ENCODE assay signal across 10 cellular contexts in the genomic region with DNA sequence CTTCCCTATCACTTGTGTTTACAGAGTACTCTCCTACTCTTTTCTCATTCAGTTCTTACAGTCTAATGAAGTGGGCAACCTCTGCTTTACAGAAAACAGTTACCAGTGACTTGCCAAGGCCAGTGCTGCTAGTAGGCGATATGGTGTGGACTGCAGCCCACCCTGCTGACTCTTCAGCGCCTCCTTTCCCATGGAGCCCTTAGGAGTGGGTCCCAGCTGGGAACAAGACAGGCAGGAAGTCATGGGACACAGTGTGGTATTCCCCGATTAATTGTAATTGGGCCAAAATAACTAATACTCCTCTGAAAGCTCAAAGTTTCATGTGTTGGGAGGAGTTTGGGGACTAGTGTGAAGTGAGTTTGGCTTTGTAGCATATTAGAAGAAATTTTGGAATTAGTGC.
DNase-seq lines count a peak whose midpoint lies in the region; ATAC-seq and TF ChIP-seq lines count a peak whose summit lies in the region.
"Had no signal": no experiment of that assay in that cellular context is flagged by ENCODE, and none has a peak within 500 bp of the region (broad histone marks: within the 10 kb centered on the region; RNA-seq: fewer than 3 reads in every experiment).

No MANE protein-coding gene starts in this region.

- H4K20me1 ChIP-seq in neural progenitor cell (ENCODE audit: low read depth): peaks cover 44% of the 10 kb centered on the region

- peaks cover 48% of the 10 kb centered on the region for H3K27me3 Mint-ChIP-seq in endothelial cell (ENCODE audit: unreplicated experiment)
- no peaks in the 10 kb centered on the region for H3K27me3 Mint-ChIP-seq in neural progenitor cell (ENCODE audit: insufficient read depth, low read depth)

- TF ChIP-seq POLR2A in Peyer's patch (IDR thresholded peaks at IDR 0.05): no peak

- TF ChIP-seq CTCF in Peyer's patch (IDR thresholded peaks at IDR 0.05): no peak
- TF ChIP-seq CTCF in endothelial cell (IDR thresholded peaks at IDR 0.05; ENCODE audit: unreplicated experiment): no peak
- TF ChIP-seq CTCF in neural progenitor cell (IDR thresholded peaks at IDR 0.05): no peak

- H3K4me1 Mint-ChIP-seq in endothelial cell (ENCODE audit: unreplicated experiment) (peaks cover 94% of the 10 kb centered on the region), neural progenitor cell (peaks cover 27% of the 10 kb centered on the region)

- no peak overlapping the region for H3K4me2 ChIP-seq in neural progenitor cell

- ATAC-seq in GM18517 (IDR thresholded peaks at IDR 0.05; ENCODE audit: unreplicated experiment) (no peak), GM18858 (IDR thresholded peaks at IDR 0.05; ENCODE audit: unreplicated experiment) (no peak)

- H3K4me3 ChIP-seq in Peyer's patch (no peak overlapping the region), neural progenitor cell (no peak overlapping the region)
- H3K4me3 ChIP-seq: GM23248 had no signal

- no peak overlapping the region for H3K9ac ChIP-seq in neural progenitor cell
- H3K9ac ChIP-seq: GM23248 had no signal

- no peak overlapping the region for H3K4me3 Mint-ChIP-seq in endothelial cell (ENCODE audit: unreplicated experiment)
- H3K4me3 Mint-ChIP-seq in neural progenitor cell: no peak overlapping the region

- H3K36me3 ChIP-seq in Peyer's patch (no peaks in the 10 kb centered on the region), neural progenitor cell (no peaks in the 10 kb centered on the region)

- H3K27ac ChIP-seq in Peyer's patch (peak overlapping the region; percentile 19 to 72 (median 43)), neural progenitor cell (no peak overlapping the region)
- H3K27ac ChIP-seq: GM23248 had no signal

- H3K9me3 ChIP-seq in Peyer's patch: no peaks in the 10 kb centered on the region
- no peaks in the 10 kb centered on the region for H3K9me3 ChIP-seq in neural progenitor cell (ENCODE audit: low read depth)

- H3K36me3 Mint-ChIP-seq in endothelial cell (ENCODE audit: low read depth, unreplicated experiment) (peaks cover 65% of the 10 kb centered on the region), neural progenitor cell (peaks cover 26% of the 10 kb centered on the region)

- no peaks in the 10 kb centered on the region for H3F3A ChIP-seq in neural progenitor cell (ENCODE audit: low read depth)

- DNase-seq in A172 (ENCODE audit: low spot score): peak; percentile 19
- no peak for DNase-seq in Peyer's patch
- no peak for DNase-seq in endothelial cell (ENCODE audit: low spot score)
- DNase-seq in neural progenitor cell (ENCODE audit: low spot score): no peak
- DNase-seq in NCI-H446 treated with DMSO at 0.1 percent for 48 hours (lab: John Stamatoyannopoulos, UW): no peak
- no peak for DNase-seq in KG1 (lab: John Stamatoyannopoulos, UW)
- DNase-seq: GM23248, NCI-H146 had no signal

- H3K9me3 Mint-ChIP-seq in endothelial cell (ENCODE audit: unreplicated experiment) (peaks cover 4% of the 10 kb centered on the region), neural progenitor cell (peaks cover 3% of the 10 kb centered on the region)

- H3K4me1 ChIP-seq in Peyer's patch (peaks cover 5 to 61% (median 17%) of the 10 kb centered on the region in 4 donors), neural progenitor cell (peaks cover 16% of the 10 kb centered on the region)

- H3K27me3 ChIP-seq in Peyer's patch: no peaks in the 10 kb centered on the region
- no peaks in the 10 kb centered on the region for H3K27me3 ChIP-seq in neural progenitor cell

- H3K79me2 ChIP-seq in neural progenitor cell (ENCODE audit: low read depth): peaks cover 97% of the 10 kb centered on the region

- H2AFZ ChIP-seq in neural progenitor cell (replicated peaks): no peak overlapping the region
- H2AFZ ChIP-seq: GM23248 had no signal

- H3K27ac Mint-ChIP-seq in endothelial cell (ENCODE audit: unreplicated experiment) (peak overlapping the region; percentile 81), neural progenitor cell (peak overlapping the region; percentile 26)
